ENCODE assay signal across 1 cellular context in the genomic region with DNA sequence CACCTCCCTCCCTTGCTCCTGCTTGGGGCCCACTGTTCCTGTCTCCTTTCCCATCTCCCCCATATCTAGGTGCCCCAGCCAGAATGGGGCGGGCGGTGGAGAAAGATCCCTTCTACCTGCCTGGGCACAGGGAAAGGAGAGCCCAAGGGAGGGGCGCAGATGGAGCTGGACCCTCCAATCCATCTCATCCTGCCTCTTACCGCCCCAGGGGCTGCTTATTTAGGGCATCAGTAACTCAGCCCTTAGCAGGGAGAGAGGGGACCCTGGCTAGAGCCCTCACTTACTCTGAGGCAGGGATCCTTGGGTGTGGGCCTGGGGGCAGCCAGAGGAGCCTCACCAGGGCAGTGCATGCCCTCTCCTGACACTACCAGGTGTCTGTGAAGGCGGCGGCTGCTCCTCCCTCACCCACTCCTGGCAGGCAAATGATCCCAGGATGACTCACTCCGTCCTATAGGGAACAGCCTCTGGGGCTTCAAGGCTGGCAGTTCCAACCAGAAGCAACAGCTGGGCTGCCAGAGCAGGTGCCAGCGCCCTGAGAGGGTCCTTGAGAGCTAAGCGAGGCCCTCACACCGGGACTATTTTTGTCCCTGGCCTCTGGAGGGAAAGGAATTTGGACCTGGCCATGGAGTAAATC.
TF ChIP-seq lines count a peak whose summit lies in the region.

No MANE protein-coding gene starts in this region.

TF ChIP-seq in GM23338, 12 proteins besides CTCF, POLR2A, EP300 and RAD21 (continued from another document):
- TF ChIP-seq, protein P1, sequence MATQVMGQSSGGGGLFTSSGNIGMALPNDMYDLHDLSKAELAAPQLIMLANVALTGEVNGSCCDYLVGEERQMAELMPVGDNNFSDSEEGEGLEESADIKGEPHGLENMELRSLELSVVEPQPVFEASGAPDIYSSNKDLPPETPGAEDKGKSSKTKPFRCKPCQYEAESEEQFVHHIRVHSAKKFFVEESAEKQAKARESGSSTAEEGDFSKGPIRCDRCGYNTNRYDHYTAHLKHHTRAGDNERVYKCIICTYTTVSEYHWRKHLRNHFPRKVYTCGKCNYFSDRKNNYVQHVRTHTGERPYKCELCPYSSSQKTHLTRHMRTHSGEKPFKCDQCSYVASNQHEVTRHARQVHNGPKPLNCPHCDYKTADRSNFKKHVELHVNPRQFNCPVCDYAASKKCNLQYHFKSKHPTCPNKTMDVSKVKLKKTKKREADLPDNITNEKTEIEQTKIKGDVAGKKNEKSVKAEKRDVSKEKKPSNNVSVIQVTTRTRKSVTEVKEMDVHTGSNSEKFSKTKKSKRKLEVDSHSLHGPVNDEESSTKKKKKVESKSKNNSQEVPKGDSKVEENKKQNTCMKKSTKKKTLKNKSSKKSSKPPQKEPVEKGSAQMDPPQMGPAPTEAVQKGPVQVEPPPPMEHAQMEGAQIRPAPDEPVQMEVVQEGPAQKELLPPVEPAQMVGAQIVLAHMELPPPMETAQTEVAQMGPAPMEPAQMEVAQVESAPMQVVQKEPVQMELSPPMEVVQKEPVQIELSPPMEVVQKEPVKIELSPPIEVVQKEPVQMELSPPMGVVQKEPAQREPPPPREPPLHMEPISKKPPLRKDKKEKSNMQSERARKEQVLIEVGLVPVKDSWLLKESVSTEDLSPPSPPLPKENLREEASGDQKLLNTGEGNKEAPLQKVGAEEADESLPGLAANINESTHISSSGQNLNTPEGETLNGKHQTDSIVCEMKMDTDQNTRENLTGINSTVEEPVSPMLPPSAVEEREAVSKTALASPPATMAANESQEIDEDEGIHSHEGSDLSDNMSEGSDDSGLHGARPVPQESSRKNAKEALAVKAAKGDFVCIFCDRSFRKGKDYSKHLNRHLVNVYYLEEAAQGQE (IDR thresholded peaks at IDR 0.05; ENCODE audit: unreplicated experiment): no peak
- TF ChIP-seq ZNF331 (CRISPR knock-in tag; IDR thresholded peaks at IDR 0.05; ENCODE audit: low read depth): no peak
